In genomic region chr4:89216422-89216821, GRCh38 we compare ENCODE assay signal across 29 cellular contexts.
"Had no signal": no experiment of that assay in that cellular context is flagged by ENCODE, and none has a peak within 500 bp of the region (broad histone marks: within the 10 kb centered on the region; RNA-seq: fewer than 3 reads in every experiment).

No MANE protein-coding gene starts in this region.

- H3K9me3 ChIP-seq: colonic mucosa, esophagus muscularis mucosa, esophagus squamous epithelium, gastrocnemius medialis, gastroesophageal sphincter, heart left ventricle, heart right ventricle had no signal

- H3K27me3 ChIP-seq: colonic mucosa, esophagus muscularis mucosa, esophagus squamous epithelium, gastrocnemius medialis, gastroesophageal sphincter, heart left ventricle had no signal

- H3K27ac ChIP-seq: colonic mucosa, coronary artery, epithelial cell of prostate, esophagus muscularis mucosa, esophagus squamous epithelium, foreskin keratinocyte, gastrocnemius medialis, gastroesophageal sphincter, heart left ventricle, heart right ventricle had no signal

- H3K27me3 Mint-ChIP-seq: dendritic cell treated with granulocyte-macrophage colony-stimulating factor and Interleukin-4, amounts not matched to agents 40 ng/mL and 50 ng/mL, for 4 days had no signal

- H3K4me1 ChIP-seq: esophagus muscularis mucosa, esophagus squamous epithelium, foreskin keratinocyte, gastrocnemius medialis, gastroesophageal sphincter, heart left ventricle, heart right ventricle had no signal

- H3K9me3 Mint-ChIP-seq: dendritic cell treated with granulocyte-macrophage colony-stimulating factor and Interleukin-4, amounts not matched to agents 40 ng/mL and 50 ng/mL, for 4 days; effector memory CD8-positive, alpha-beta T cell; endodermal cell had no signal

- ATAC-seq: effector memory CD8-positive, alpha-beta T cell; esophagus mucosa; foreskin keratinocyte; gastrocnemius medialis; gastroesophageal sphincter; heart left ventricle; heart right ventricle had no signal

- DNase-seq: colonic mucosa; cortex of kidney; dermis blood vessel endothelial cell; effector CD4-positive, alpha-beta T cell; effector CD8-positive, alpha-beta T cell; effector memory CD4-positive, alpha-beta T cell; effector memory CD8-positive, alpha-beta T cell; endodermal cell; erythroblast; esophagus squamous epithelium; foreskin fibroblast; foreskin keratinocyte; foreskin melanocyte; gastrocnemius medialis; glutamatergic neuron; head of caudate nucleus; heart left ventricle; heart right ventricle had no signal

- H3K4me3 ChIP-seq: colonic mucosa, coronary artery, dorsolateral prefrontal cortex, esophagus muscularis mucosa, esophagus squamous epithelium, gastrocnemius medialis, gastroesophageal sphincter, heart left ventricle, heart right ventricle had no signal

- FAIRE-seq: colon, endometrium, endothelial cell of umbilical vein, frontal cortex had no signal

- H3K36me3 ChIP-seq: colonic mucosa, esophagus muscularis mucosa, esophagus squamous epithelium, gastrocnemius medialis, gastroesophageal sphincter, heart left ventricle, heart right ventricle had no signal

- H3K4me3 Mint-ChIP-seq: dendritic cell treated with granulocyte-macrophage colony-stimulating factor and Interleukin-4, amounts not matched to agents 40 ng/mL and 50 ng/mL, for 4 days; effector memory CD8-positive, alpha-beta T cell; endodermal cell had no signal

- H3K27ac Mint-ChIP-seq: dendritic cell treated with granulocyte-macrophage colony-stimulating factor and Interleukin-4, amounts not matched to agents 40 ng/mL and 50 ng/mL, for 4 days; effector memory CD8-positive, alpha-beta T cell; endodermal cell had no signal
